In genomic region chr11:57321996-57322880, GRCh38 we compare ENCODE assay signal across 1 cellular context.
A peak's percentile ranks its signal among the peaks of the same experiment; 100 is the strongest.
TF ChIP-seq lines count a peak whose summit lies in the region.

No MANE protein-coding gene starts in this region.

TF ChIP-seq in GM12878, 131 proteins besides CTCF, POLR2A, EP300 and RAD21:
- TF ChIP-seq ZSCAN29 (IDR thresholded peaks at IDR 0.05) (no peak), IKZF1 (conservative IDR thresholded peaks at IDR 0.05) (peak; percentile 68), NBN (IDR thresholded peaks at IDR 0.05) (peak; percentile 19; the same call in 1 of the 2 replicates), CREM (IDR thresholded peaks at IDR 0.05; ENCODE audit: low read depth) (no peak), RELB (IDR thresholded peaks at IDR 0.05; ENCODE audit: low read depth) (peak; percentile 73), BHLHE40 (IDR thresholded peaks at IDR 0.05; ENCODE audit: borderline replicate concordance in 1 of 2, low read depth in 2 of 2, low read length in 1 of 2) (0 out of 4 replicates have a peak, but pooled peaks of 1 of the 2 experiments have one; percentile 5), TBL1XR1 (IDR thresholded peaks at IDR 0.05; ENCODE audit: low read depth, low read length) (no peak), HDGF (IDR thresholded peaks at IDR 0.05) (0 out of 2 replicates have a peak, but pooled peaks have one; percentile 17), IKZF2 (IDR thresholded peaks at IDR 0.05) (peak; percentile 64 to 70)
- TF ChIP-seq, protein P1, sequence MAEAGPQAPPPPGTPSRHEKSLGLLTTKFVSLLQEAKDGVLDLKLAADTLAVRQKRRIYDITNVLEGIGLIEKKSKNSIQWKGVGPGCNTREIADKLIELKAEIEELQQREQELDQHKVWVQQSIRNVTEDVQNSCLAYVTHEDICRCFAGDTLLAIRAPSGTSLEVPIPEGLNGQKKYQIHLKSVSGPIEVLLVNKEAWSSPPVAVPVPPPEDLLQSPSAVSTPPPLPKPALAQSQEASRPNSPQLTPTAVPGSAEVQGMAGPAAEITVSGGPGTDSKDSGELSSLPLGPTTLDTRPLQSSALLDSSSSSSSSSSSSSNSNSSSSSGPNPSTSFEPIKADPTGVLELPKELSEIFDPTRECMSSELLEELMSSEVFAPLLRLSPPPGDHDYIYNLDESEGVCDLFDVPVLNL (IDR thresholded peaks at IDR 0.05; ENCODE audit: low read depth, low read length), result no peak
